In the genomic region with DNA sequence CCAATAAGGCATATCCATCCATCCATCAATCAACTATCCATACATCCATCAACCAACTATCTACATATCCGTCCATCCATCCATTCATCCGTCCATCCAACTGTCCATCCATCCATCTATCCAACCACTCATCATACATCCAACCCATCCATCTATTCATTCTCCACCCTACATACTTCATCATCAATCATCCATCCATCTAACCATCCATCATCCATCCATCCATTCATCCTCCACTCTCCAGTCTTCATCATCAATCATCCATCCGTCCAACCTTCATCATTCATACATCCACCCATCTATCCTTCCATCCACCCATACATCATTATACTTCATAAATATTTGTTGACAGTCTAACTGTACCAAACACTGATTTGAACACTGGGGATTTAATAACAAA, we compare ENCODE assay signal across 32 cellular contexts.
DNase-seq lines count a peak whose midpoint lies in the region; ATAC-seq, FAIRE-seq and TF ChIP-seq lines count a peak whose summit lies in the region.
"Had no signal": no experiment of that assay in that cellular context is flagged by ENCODE, and none has a peak within 500 bp of the region (broad histone marks: within the 10 kb centered on the region; RNA-seq: fewer than 3 reads in every experiment).

No MANE protein-coding gene starts in this region.

- no peaks in the 10 kb centered on the region for H3K27me3 Mint-ChIP-seq in activated CD8-positive, alpha-beta T cell treated with anti-CD3 and anti-CD28 coated beads for 36 hours
- H3K27me3 Mint-ChIP-seq: B cell; CD4-positive, alpha-beta T cell; CD4-positive, CD25-positive, alpha-beta regulatory T cell had no signal

- intact Hi-C loops in activated CD8-positive, alpha-beta T cell treated with anti-CD3 and anti-CD28 coated beads for 36 hours (cut with micrococcal nuclease): no loop called here

- no peaks in the 10 kb centered on the region for H3K36me3 Mint-ChIP-seq in activated CD8-positive, alpha-beta T cell treated with anti-CD3 and anti-CD28 coated beads for 36 hours (ENCODE audit: low read depth)
- H3K36me3 Mint-ChIP-seq: CD14-positive monocyte; CD4-positive, alpha-beta memory T cell; CD4-positive, CD25-positive, alpha-beta regulatory T cell; CD8-positive, alpha-beta memory T cell; CD8-positive, alpha-beta T cell had no signal

- TF ChIP-seq CTCF in HEK293 (tag by site-specific recombination; IDR thresholded peaks at IDR 0.05): no peak
- TF ChIP-seq CTCF in activated CD8-positive, alpha-beta T cell treated with anti-CD3 and anti-CD28 coated beads for 36 hours (IDR thresholded peaks at IDR 0.05): no peak

- H3K9me3 ChIP-seq in HEK293 (ENCODE audit: control insufficient read depth, insufficient read depth, low read depth, low read length): no peaks in the 10 kb centered on the region
- H3K9me3 ChIP-seq: A549, BE2C, BLaER1, Caco-2 had no signal

- no peak overlapping the region for H3K4me3 ChIP-seq in HEK293 (ENCODE audit: low read depth, low read length)
- H3K4me3 ChIP-seq: A549; BLaER1; BLaER1 treated with 17β-estradiol and CSF1 and Interleukin-3, amounts not matched to agents 10 nM and 100 nM had no signal

- H3K4me3 Mint-ChIP-seq in activated CD8-positive, alpha-beta T cell treated with anti-CD3 and anti-CD28 coated beads for 36 hours: no peak overlapping the region
- H3K4me3 Mint-ChIP-seq: B cell; CD14-positive monocyte; CD4-positive, alpha-beta memory T cell; CD4-positive, alpha-beta T cell; CD4-positive, CD25-positive, alpha-beta regulatory T cell; CD8-positive, alpha-beta memory T cell; CD8-positive, alpha-beta T cell had no signal

- no peak overlapping the region for H3K27ac ChIP-seq in HEK293 (ENCODE audit: extremely low read depth, low read depth, low read length)
- H3K27ac ChIP-seq: 22Rv1; A549; BLaER1; BLaER1 treated with 17β-estradiol and CSF1 and Interleukin-3, amounts not matched to agents 10 nM and 100 nM; C4-2B had no signal

- no peak overlapping the region for H3K27ac Mint-ChIP-seq in activated CD8-positive, alpha-beta T cell treated with anti-CD3 and anti-CD28 coated beads for 36 hours
- H3K27ac Mint-ChIP-seq: B cell; CD14-positive monocyte; CD4-positive, alpha-beta memory T cell; CD4-positive, alpha-beta T cell; CD4-positive, CD25-positive, alpha-beta regulatory T cell; CD8-positive, alpha-beta memory T cell; CD8-positive, alpha-beta T cell had no signal

- no peaks in the 10 kb centered on the region for H3K36me3 ChIP-seq in HEK293 (ENCODE audit: control insufficient read depth in 2 of 2, insufficient read depth in 1 of 2, low read length in 2 of 2)
- H3K36me3 ChIP-seq: BE2C; BLaER1; BLaER1 treated with 17β-estradiol and CSF1 and Interleukin-3, amounts not matched to agents 10 nM and 100 nM had no signal

- no peak for TF ChIP-seq POLR2A in GM12891 (IDR thresholded peaks at IDR 0.05; ENCODE audit: low read depth, low read length)

- DNase-seq in HEK293T (ENCODE audit: extremely low spot score) (no peak), GM12891 (ENCODE audit: insufficient read length, low spot score) (no peak)
- no peak for DNase-seq in activated CD8-positive, alpha-beta T cell treated with anti-CD3 and anti-CD28 coated beads for 36 hours
- DNase-seq: 8988T; ACHN; AML-193; BE2C; C1 segment of cervical spinal cord; Caco-2; Calu3; CD4-positive, alpha-beta memory T cell; CD4-positive, alpha-beta T cell; CD4-positive, CD25-positive, alpha-beta regulatory T cell; CD8-positive, alpha-beta memory T cell; CD8-positive, alpha-beta T cell; COR-L47; DMS 273 treated with DMSO at 0.1 percent for 48 hours; DMS153; DMS53; DMS79; DMS79 treated with DMSO at 0.1 percent for 48 hours; DND-41; EL had no signal

- H3K4me1 ChIP-seq in HEK293 (ENCODE audit: control insufficient read depth, insufficient read depth, low read length): no peaks in the 10 kb centered on the region
- H3K4me1 ChIP-seq: A549; BE2C; BLaER1; BLaER1 treated with 17β-estradiol and CSF1 and Interleukin-3, amounts not matched to agents 10 nM and 100 nM; Caco-2 had no signal

- POLR2A ChIA-PET in HEK293 (lab: Yijun Ruan, JAX): interaction anchor here (0.6 kb wide), 1 partner anchor 231 kb away, joined by 4 read pairs; a partner anchor contains a TSS
- POLR2A ChIA-PET in HEK293T (lab: Yijun Ruan, JAX): no interaction called here
- POLR2A ChIA-PET in activated CD8-positive, alpha-beta T cell treated with anti-CD3 and anti-CD28 coated beads for 36 hours (lab: Charles Lee): no interaction called here

- no peaks in the 10 kb centered on the region for H3K9me3 Mint-ChIP-seq in activated CD8-positive, alpha-beta T cell treated with anti-CD3 and anti-CD28 coated beads for 36 hours
- H3K9me3 Mint-ChIP-seq: CD4-positive, alpha-beta T cell had no signal

- H3K4me1 Mint-ChIP-seq in activated CD8-positive, alpha-beta T cell treated with anti-CD3 and anti-CD28 coated beads for 36 hours (ENCODE audit: low read depth): no peaks in the 10 kb centered on the region
- H3K4me1 Mint-ChIP-seq: B cell; CD14-positive monocyte; CD4-positive, alpha-beta memory T cell; CD4-positive, CD25-positive, alpha-beta regulatory T cell; CD8-positive, alpha-beta memory T cell had no signal

- no peak for FAIRE-seq in GM12891 (lab: Jason Lieb, UNC)
- FAIRE-seq: A549, D721Med had no signal

- no peak for ATAC-seq in activated CD8-positive, alpha-beta T cell treated with anti-CD3 and anti-CD28 coated beads for 36 hours
- ATAC-seq: A549; CD8-positive, alpha-beta T cell had no signal

- CTCF ChIA-PET in HEK293 (lab: Yijun Ruan, JAX) (no interaction called here), HEK293T (lab: Yijun Ruan, JAX) (no interaction called here)
- CTCF ChIA-PET in activated CD8-positive, alpha-beta T cell treated with anti-CD3 and anti-CD28 coated beads for 36 hours (lab: Charles Lee): interaction anchor here (0.6 kb wide), 1 partner anchor 427 kb away, joined by 3 read pairs; no protein-coding TSS in a partner anchor

TF ChIP-seq in HEK293, 187 proteins besides CTCF, POLR2A, EP300 and RAD21 (continues in another document):
- no peak for TF ChIP-seq ZNF626 (tag by site-specific recombination; IDR thresholded peaks at IDR 0.05)
- TF ChIP-seq, protein P1, sequence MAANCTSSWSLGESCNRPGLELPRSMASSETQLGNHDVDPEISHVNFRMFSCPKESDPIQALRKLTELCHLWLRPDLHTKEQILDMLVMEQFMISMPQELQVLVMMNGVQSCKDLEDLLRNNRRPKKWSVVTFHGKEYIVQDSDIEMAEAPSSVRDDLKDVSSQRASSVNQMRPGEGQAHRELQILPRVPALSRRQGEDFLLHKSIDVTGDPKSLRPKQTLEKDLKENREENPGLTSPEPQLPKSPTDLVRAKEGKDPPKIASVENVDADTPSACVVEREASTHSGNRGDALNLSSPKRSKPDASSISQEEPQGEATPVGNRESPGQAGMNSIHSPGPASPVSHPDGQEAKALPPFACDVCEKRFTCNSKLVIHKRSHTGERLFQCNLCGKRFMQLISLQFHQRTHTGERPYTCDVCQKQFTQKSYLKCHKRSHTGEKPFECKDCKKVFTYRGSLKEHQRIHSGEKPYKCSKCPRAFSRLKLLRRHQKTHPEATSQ (tag by site-specific recombination; IDR thresholded peaks at IDR 0.05): no peak

TF ChIP-seq in HEK293T, 16 proteins besides CTCF, POLR2A, EP300 and RAD21:
- TF ChIP-seq, protein P2, sequence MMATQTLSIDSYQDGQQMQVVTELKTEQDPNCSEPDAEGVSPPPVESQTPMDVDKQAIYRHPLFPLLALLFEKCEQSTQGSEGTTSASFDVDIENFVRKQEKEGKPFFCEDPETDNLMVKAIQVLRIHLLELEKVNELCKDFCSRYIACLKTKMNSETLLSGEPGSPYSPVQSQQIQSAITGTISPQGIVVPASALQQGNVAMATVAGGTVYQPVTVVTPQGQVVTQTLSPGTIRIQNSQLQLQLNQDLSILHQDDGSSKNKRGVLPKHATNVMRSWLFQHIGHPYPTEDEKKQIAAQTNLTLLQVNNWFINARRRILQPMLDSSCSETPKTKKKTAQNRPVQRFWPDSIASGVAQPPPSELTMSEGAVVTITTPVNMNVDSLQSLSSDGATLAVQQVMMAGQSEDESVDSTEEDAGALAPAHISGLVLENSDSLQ (IDR thresholded peaks at IDR 0.05): peak; percentile 58
- no peak for TF ChIP-seq LEF1 (IDR thresholded peaks at IDR 0.05; ENCODE audit: borderline replicate concordance)
TF ChIP-seq in HEK293T: peak in this region for 1.

TF ChIP-seq in GM12891, 5 proteins besides CTCF, POLR2A, EP300 and RAD21:
- TF ChIP-seq POLR2AphosphoS5 (IDR thresholded peaks at IDR 0.05; ENCODE audit: low read depth, low read length) (no peak), TAF1 (IDR thresholded peaks at IDR 0.05; ENCODE audit: low read depth, low read length) (no peak), POU2F2 (IDR thresholded peaks at IDR 0.05; ENCODE audit: low read depth, low read length) (no peak), PAX5 (IDR thresholded peaks at IDR 0.05; ENCODE audit: insufficient read depth, low read length, severe bottlenecking) (no peak), SPI1 (IDR thresholded peaks at IDR 0.05; ENCODE audit: low read depth, low read length) (no peak)
